ENCODE assay signal across 1 cellular context in genomic region chr11:16981651-16982194, GRCh38.
TF ChIP-seq lines count a peak whose summit lies in the region.

No MANE protein-coding gene starts in this region.

TF ChIP-seq in HepG2, 621 proteins besides CTCF, POLR2A, EP300 and RAD21 (continued from another document and continues in another):
- TF ChIP-seq ARID5B (CRISPR knock-in tag; IDR thresholded peaks at IDR 0.05) (peak; percentile 73), ZSCAN31 (CRISPR knock-in tag; IDR thresholded peaks at IDR 0.05; ENCODE audit: low read depth) (no peak), SETDB1 (CRISPR knock-in tag; IDR thresholded peaks at IDR 0.05; ENCODE audit: borderline replicate concordance) (no peak), XRCC5 (optimal IDR thresholded peaks at IDR 0.05; ENCODE audit: low read length) (peak; percentile 69), RELA (CRISPR knock-in tag; IDR thresholded peaks at IDR 0.05) (no peak), ZNF841 (CRISPR knock-in tag; IDR thresholded peaks at IDR 0.05; ENCODE audit: borderline replicate concordance) (no peak), CREM (IDR thresholded peaks at IDR 0.05) (peak; percentile 34; the same call in 1 of the 2 replicates), CREM (CRISPR knock-in tag; IDR thresholded peaks at IDR 0.05) (no peak), MYC (CRISPR knock-in tag; IDR thresholded peaks at IDR 0.05; ENCODE audit: borderline replicate concordance) (peak; percentile 44; the same call in 1 of the 2 replicates), RXRA (CRISPR knock-in tag; IDR thresholded peaks at IDR 0.05) (peak; percentile 58; the same call in 1 of the 2 replicates), ZNF576 (CRISPR knock-in tag; IDR thresholded peaks at IDR 0.05) (no peak), EED (CRISPR knock-in tag; IDR thresholded peaks at IDR 0.05) (no peak), ZFX (CRISPR knock-in tag; IDR thresholded peaks at IDR 0.05; ENCODE audit: low read depth) (0 out of 2 replicates have a peak, but pooled peaks have one; percentile 14), ZNF496 (CRISPR knock-in tag; IDR thresholded peaks at IDR 0.05; ENCODE audit: insufficient replicate concordance) (no peak), RARA (CRISPR knock-in tag; IDR thresholded peaks at IDR 0.05) (peak; percentile 56), REXO4 (CRISPR knock-in tag; IDR thresholded peaks at IDR 0.05; ENCODE audit: borderline replicate concordance) (no peak), NR2F1 (CRISPR knock-in tag; IDR thresholded peaks at IDR 0.05) (no peak), AKAP8 (CRISPR knock-in tag; IDR thresholded peaks at IDR 0.05) (no peak), ZNF703 (CRISPR knock-in tag; IDR thresholded peaks at IDR 0.05; ENCODE audit: borderline replicate concordance) (no peak), TGIF2 (CRISPR knock-in tag; IDR thresholded peaks at IDR 0.05) (no peak), POLR2G (IDR thresholded peaks at IDR 0.05; ENCODE audit: low read depth, low read length) (no peak), HOXA9 (CRISPR knock-in tag; IDR thresholded peaks at IDR 0.05; ENCODE audit: borderline replicate concordance) (no peak), SRSF9 (IDR thresholded peaks at IDR 0.05; ENCODE audit: borderline replicate concordance, insufficient read depth, low read depth, low read length, poor library complexity, severe bottlenecking) (no peak), FIP1L1 (IDR thresholded peaks at IDR 0.05; ENCODE audit: borderline replicate concordance, insufficient read depth, low read depth, low read length) (no peak), RXRB (CRISPR knock-in tag; IDR thresholded peaks at IDR 0.05; ENCODE audit: borderline replicate concordance) (peak; percentile 56; the same call in 1 of the 2 replicates), ZEB1 (IDR thresholded peaks at IDR 0.05; ENCODE audit: insufficient replicate concordance, low read depth) (no peak), MED1 (CRISPR knock-in tag; IDR thresholded peaks at IDR 0.05) (peak; percentile 52), ZNF605 (CRISPR knock-in tag; IDR thresholded peaks at IDR 0.05) (no peak), ZNF317 (CRISPR knock-in tag; IDR thresholded peaks at IDR 0.05) (no peak), NCOA5 (CRISPR knock-in tag; IDR thresholded peaks at IDR 0.05) (no peak), ZNF569 (CRISPR knock-in tag; IDR thresholded peaks at IDR 0.05; ENCODE audit: borderline replicate concordance) (no peak), ZNF589 (CRISPR knock-in tag; conservative IDR thresholded peaks at IDR 0.05) (no peak), AHR (CRISPR knock-in tag; IDR thresholded peaks at IDR 0.05) (no peak), ZFP36L1 (CRISPR knock-in tag; IDR thresholded peaks at IDR 0.05) (no peak), ZNF598 (CRISPR knock-in tag; IDR thresholded peaks at IDR 0.05; ENCODE audit: borderline replicate concordance) (no peak), ATM (IDR thresholded peaks at IDR 0.05; ENCODE audit: borderline replicate concordance) (no peak), ZBTB7B (CRISPR knock-in tag; IDR thresholded peaks at IDR 0.05) (peak; percentile 69; the same call in 1 of the 2 replicates), ZFAT (CRISPR knock-in tag; conservative IDR thresholded peaks at IDR 0.05) (no peak), TOPORS (CRISPR knock-in tag; IDR thresholded peaks at IDR 0.05) (no peak), BORCS8-MEF2B (CRISPR knock-in tag; IDR thresholded peaks at IDR 0.05) (no peak), BRF2 (CRISPR knock-in tag; IDR thresholded peaks at IDR 0.05) (no peak), HNRNPUL1 (IDR thresholded peaks at IDR 0.05; ENCODE audit: low read depth, low read length) (no peak), MYNN (CRISPR knock-in tag; IDR thresholded peaks at IDR 0.05; ENCODE audit: low read depth) (no peak)
- TF ChIP-seq, protein P1, sequence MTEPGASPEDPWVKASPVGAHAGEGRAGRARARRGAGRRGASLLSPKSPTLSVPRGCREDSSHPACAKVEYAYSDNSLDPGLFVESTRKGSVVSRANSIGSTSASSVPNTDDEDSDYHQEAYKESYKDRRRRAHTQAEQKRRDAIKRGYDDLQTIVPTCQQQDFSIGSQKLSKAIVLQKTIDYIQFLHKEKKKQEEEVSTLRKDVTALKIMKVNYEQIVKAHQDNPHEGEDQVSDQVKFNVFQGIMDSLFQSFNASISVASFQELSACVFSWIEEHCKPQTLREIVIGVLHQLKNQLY (CRISPR knock-in tag; IDR thresholded peaks at IDR 0.05), result peak; percentile 41; the same call in 1 of the 2 replicates
- TF ChIP-seq, protein P2, sequence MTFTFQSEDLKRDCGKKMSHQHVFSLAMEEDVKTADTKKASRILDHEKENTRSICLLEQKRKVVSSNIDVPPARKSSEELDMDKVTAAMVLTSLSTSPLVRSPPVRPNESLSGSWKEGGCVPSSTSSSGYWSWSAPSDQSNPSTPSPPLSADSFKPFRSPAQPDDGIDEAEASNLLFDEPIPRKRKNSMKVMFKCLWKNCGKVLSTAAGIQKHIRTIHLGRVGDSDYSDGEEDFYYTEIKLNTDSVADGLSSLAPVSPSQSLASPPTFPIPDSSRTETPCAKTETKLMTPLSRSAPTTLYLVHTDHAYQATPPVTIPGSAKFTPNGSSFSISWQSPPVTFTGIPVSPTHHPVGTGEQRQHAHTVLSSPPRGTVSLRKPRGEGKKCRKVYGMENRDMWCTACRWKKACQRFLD (CRISPR knock-in tag; IDR thresholded peaks at IDR 0.05; ENCODE audit: borderline replicate concordance), result no peak
- TF ChIP-seq, protein P3, sequence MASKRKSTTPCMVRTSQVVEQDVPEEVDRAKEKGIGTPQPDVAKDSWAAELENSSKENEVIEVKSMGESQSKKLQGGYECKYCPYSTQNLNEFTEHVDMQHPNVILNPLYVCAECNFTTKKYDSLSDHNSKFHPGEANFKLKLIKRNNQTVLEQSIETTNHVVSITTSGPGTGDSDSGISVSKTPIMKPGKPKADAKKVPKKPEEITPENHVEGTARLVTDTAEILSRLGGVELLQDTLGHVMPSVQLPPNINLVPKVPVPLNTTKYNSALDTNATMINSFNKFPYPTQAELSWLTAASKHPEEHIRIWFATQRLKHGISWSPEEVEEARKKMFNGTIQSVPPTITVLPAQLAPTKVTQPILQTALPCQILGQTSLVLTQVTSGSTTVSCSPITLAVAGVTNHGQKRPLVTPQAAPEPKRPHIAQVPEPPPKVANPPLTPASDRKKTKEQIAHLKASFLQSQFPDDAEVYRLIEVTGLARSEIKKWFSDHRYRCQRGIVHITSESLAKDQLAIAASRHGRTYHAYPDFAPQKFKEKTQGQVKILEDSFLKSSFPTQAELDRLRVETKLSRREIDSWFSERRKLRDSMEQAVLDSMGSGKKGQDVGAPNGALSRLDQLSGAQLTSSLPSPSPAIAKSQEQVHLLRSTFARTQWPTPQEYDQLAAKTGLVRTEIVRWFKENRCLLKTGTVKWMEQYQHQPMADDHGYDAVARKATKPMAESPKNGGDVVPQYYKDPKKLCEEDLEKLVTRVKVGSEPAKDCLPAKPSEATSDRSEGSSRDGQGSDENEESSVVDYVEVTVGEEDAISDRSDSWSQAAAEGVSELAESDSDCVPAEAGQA (IDR thresholded peaks at IDR 0.05; ENCODE audit: low read depth), result no peak
- TF ChIP-seq, protein P3 (CRISPR knock-in tag; IDR thresholded peaks at IDR 0.05; ENCODE audit: borderline replicate concordance), result no peak
- TF ChIP-seq, protein P4, sequence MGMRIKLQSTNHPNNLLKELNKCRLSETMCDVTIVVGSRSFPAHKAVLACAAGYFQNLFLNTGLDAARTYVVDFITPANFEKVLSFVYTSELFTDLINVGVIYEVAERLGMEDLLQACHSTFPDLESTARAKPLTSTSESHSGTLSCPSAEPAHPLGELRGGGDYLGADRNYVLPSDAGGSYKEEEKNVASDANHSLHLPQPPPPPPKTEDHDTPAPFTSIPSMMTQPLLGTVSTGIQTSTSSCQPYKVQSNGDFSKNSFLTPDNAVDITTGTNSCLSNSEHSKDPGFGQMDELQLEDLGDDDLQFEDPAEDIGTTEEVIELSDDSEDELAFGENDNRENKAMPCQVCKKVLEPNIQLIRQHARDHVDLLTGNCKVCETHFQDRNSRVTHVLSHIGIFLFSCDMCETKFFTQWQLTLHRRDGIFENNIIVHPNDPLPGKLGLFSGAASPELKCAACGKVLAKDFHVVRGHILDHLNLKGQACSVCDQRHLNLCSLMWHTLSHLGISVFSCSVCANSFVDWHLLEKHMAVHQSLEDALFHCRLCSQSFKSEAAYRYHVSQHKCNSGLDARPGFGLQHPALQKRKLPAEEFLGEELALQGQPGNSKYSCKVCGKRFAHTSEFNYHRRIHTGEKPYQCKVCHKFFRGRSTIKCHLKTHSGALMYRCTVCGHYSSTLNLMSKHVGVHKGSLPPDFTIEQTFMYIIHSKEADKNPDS (CRISPR knock-in tag; IDR thresholded peaks at IDR 0.05), result no peak
- TF ChIP-seq, protein P5, sequence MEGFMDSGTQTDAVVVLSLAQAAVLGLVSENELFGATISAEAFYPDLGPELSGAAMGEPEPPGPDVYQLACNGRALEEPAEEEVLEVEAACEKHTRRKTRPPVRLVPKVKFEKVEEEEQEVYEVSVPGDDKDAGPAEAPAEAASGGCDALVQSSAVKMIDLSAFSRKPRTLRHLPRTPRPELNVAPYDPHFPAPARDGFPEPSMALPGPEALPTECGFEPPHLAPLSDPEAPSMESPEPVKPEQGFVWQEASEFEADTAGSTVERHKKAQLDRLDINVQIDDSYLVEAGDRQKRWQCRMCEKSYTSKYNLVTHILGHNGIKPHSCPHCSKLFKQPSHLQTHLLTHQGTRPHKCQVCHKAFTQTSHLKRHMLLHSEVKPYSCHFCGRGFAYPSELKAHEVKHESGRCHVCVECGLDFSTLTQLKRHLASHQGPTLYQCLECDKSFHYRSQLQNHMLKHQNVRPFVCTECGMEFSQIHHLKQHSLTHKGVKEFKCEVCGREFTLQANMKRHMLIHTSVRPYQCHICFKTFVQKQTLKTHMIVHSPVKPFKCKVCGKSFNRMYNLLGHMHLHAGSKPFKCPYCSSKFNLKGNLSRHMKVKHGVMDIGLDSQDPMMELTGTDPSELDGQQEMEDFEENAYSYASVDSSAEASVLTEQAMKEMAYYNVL (CRISPR knock-in tag; IDR thresholded peaks at IDR 0.05; ENCODE audit: borderline replicate concordance), result peak; percentile 7; the same call in 1 of the 2 replicates
- TF ChIP-seq, protein P6, sequence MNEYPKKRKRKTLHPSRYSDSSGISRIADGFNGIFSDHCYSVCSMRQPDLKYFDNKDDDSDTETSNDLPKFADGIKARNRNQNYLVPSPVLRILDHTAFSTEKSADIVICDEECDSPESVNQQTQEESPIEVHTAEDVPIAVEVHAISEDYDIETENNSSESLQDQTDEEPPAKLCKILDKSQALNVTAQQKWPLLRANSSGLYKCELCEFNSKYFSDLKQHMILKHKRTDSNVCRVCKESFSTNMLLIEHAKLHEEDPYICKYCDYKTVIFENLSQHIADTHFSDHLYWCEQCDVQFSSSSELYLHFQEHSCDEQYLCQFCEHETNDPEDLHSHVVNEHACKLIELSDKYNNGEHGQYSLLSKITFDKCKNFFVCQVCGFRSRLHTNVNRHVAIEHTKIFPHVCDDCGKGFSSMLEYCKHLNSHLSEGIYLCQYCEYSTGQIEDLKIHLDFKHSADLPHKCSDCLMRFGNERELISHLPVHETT (CRISPR knock-in tag; conservative IDR thresholded peaks at IDR 0.05), result no peak
